ENCODE assay signal across 26 cellular contexts in the genomic region with DNA sequence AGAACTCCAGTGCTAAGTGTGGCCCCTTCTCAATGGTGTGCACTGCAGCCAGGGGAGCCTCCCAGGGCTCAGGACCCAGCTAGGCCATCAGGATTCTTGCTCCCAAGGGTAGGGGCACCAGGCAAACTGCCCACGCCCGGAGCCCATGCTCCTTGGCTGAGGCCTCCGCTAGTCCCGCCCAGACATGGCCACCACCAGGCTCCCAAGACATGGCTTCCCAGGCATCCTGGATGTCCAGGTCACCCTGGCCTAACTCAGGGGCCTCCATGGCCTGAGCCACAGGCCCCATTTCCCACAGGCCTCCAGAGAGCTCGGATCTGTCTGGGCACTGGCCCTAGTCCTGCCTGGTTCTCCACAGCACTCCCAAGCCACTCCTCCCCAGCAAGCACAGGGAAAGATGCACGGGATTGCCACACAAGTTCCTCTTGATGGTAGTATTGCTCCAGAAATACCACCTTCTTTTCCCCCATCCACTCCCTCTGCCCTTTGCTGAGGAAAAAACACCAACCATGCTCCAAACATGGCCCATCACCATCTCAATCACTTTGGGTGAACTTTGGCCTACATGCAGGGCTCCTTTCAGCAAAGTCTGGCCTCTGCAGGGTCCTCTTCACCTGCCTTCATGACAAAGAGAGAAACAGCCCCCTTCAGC.
"Had no signal": no experiment of that assay in that cellular context is flagged by ENCODE, and none has a peak within 500 bp of the region (broad histone marks: within the 10 kb centered on the region; RNA-seq: fewer than 3 reads in every experiment).

No MANE protein-coding gene starts in this region.

- H3K36me3 ChIP-seq: neural progenitor cell, prostate gland, thyroid gland had no signal

- H3K4me2 ChIP-seq: neural progenitor cell, smooth muscle cell had no signal

- H2AFZ ChIP-seq: neural progenitor cell had no signal

- H3K4me3 ChIP-seq: neural progenitor cell, prostate gland, smooth muscle cell, stomach, thyroid gland had no signal

- FAIRE-seq: endothelial cell of umbilical vein, keratinocyte had no signal

- H3K4me1 ChIP-seq: neural progenitor cell, prostate gland had no signal

- H3K27me3 ChIP-seq: neural progenitor cell, stomach, thyroid gland had no signal

- DNase-seq: activated CD4-positive, alpha-beta memory T cell treated with anti-CD3 and anti-CD28 coated beads, Interleukin-2, amount 10 ng/mL, durations not matched to agents 7 days and 5 days; activated CD4-positive, alpha-beta T cell treated with anti-CD3 and anti-CD28 coated beads for 1 hour; activated CD4-positive, alpha-beta T cell treated with anti-CD3 and anti-CD28 coated beads, Interleukin-2, amount 10 ng/mL, durations not matched to agents 7 days and 5 days; activated naive CD8-positive, alpha-beta T cell treated with anti-CD3 and anti-CD28 coated beads, Interleukin-2, amount 50 U/mL, for 24 hours; activated T-cell treated with anti-CD3 and anti-CD28 coated beads, Interleukin-2, amount 50 U/mL, for 48 hours; amygdala; caudate nucleus; cortex of kidney; foreskin fibroblast; hippocampal formation; left colon; natural killer cell; retina; stimulated activated CD4-positive, alpha-beta T cell treated with anti-CD3 and anti-CD28 coated beads, Interleukin-1b, Interleukin-23, amount 100 ng/mL, for 48 hours; stimulated activated CD4-positive, alpha-beta T cell treated with anti-CD3 and anti-CD28 coated beads, Interleukin-4, amount 100 ng/mL, for 4 hours; stimulated activated CD8-positive, alpha-beta memory T cell treated with anti-CD3 and anti-CD28 coated beads, Interleukin-4, amount 100 ng/mL, for 48 hours; stomach; T-helper 2 cell had no signal

- ATAC-seq: activated naive CD8-positive, alpha-beta T cell treated with anti-CD3 and anti-CD28 coated beads, Interleukin-2, amount 50 U/mL, for 24 hours; left colon; natural killer cell; stimulated activated memory B cell treated with anti-CD40 and anti-IgM and Interleukin-4, amounts not matched to agents 10 μg/mL and 1 μg/mL and 100 μg/mL, for 72 hours; WTC11 had no signal

- H3K9ac ChIP-seq: neural progenitor cell had no signal

- H3K9me3 ChIP-seq: prostate gland, thyroid gland had no signal

- H3K27ac ChIP-seq: neural progenitor cell, prostate gland, stomach, thyroid gland had no signal
